8 cellular contexts compared by ENCODE assay signal in the genomic region with DNA sequence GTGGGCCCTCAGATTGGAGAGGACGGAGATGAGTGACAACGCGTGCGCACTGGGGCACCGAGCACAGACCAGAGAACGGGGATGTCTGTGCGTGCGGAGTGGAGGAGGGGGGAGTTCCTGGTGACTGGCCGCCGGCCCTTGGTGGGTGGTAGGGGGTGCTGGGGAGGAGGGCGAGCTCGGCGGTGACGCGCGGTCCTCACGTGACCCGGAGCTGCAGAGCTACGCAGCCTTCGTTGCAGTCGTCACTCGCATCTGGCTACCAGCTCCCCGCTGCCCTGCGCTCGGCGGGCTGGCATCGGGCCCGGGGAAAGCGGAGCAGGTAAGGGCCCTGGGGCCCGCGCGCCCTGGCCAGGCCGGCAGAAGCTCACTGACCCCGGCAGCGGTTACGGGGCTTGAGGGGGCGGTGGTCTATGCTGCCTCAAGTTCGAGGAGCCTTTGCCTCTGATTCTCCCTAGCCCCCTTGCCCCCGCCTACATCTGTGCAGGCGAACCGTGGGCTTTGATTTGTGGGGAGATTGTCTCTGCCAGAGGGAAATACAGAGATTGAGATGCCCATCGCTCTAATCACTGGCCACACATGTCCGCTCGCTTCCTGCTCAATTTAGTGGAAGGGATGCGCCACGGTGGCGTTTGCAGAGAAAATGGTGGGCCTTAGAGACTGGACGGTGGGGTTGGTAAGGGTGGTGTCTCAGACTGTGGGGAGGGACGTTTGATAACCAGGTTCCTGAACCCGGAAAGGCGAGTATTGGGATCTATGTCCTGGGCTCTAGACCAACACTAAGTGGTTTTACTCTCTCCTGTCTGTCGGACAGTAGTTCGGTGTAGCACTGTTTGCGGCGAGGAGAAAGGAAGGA. TPM values are rescaled to one million over a fixed set of nuclear protein-coding genes. Genes with fewer than 3 reads are reported as not detected.
DNase-seq lines count a peak whose midpoint lies in the region; ATAC-seq lines count a peak whose summit lies in the region.

A gene (plus strand): TSS at position 245 of the 853 bp plus-strand sequence. CDS start 3,134 bp downstream, outside the sequence.

- H3K27ac ChIP-seq in SJCRH30 (peak within 1 kb of the TSS; percentile 36; the same call in 1 of the 2 replicates), rectal smooth muscle tissue (ENCODE audit: low read depth, low read length) (peak within 1 kb of the TSS; percentile 38)

- H3K4me1 ChIP-seq in SJCRH30, result peaks cover 14% of the 10 kb centered on the region
- H3K4me1 ChIP-seq in rectal smooth muscle tissue (ENCODE audit: control insufficient read depth, insufficient read depth, low read length), result no peaks in the 10 kb centered on the region

- peak; percentile 28 for DNase-seq in ACHN
- peak; percentile 65 to 71 for DNase-seq in SJCRH30
- peak in 56 of 58 donors; percentile 9 to 80 (median 55) for DNase-seq in anterior cingulate cortex (lab: John Stamatoyannopoulos, UW)
- peak in 50 of 51 donors; percentile 1 to 78 (median 58) for DNase-seq in hypothalamus (lab: John Stamatoyannopoulos, UW)
- no peak for DNase-seq in GM19240 (ENCODE audit: insufficient read length, low spot score)

- ATAC-seq in HG03045 (IDR thresholded peaks at IDR 0.05; ENCODE audit: unreplicated experiment) (peak; percentile 78), GM18517 (IDR thresholded peaks at IDR 0.05; ENCODE audit: unreplicated experiment) (no peak)

- H3K27me3 ChIP-seq in SJCRH30 (no peaks in the 10 kb centered on the region), rectal smooth muscle tissue (ENCODE audit: control insufficient read depth, insufficient read depth, low read length) (no peaks in the 10 kb centered on the region)

- H3K9me3 ChIP-seq in SJCRH30 (replicated peaks), result no peaks in the 10 kb centered on the region

- H3K36me3 ChIP-seq in SJCRH30 (no peaks in the 10 kb centered on the region), rectal smooth muscle tissue (ENCODE audit: control insufficient read depth, insufficient read depth, low read length) (no peaks in the 10 kb centered on the region)

- H3K4me3 ChIP-seq in SJCRH30 (peak within 1 kb of the TSS; percentile 64), rectal smooth muscle tissue (ENCODE audit: low read length) (peak within 1 kb of the TSS; percentile 61)

- no peak within 1 kb of the TSS for H3K9ac ChIP-seq in rectal smooth muscle tissue (ENCODE audit: low read length)

- in situ Hi-C loops in ACHN (cut with HindIII; ENCODE audit: low pct_ligation_motif_present, low pct_unique_long_range_greater_than_20kb, low sequenced_read_pairs), result no loop called here

RNA-seq across cellular contexts. Expression of the gene that starts here (rescaled TPM):
- total RNA-seq in SJCRH30 (2014; rRNA removed; shearing (Covaris generic)), result 4.2 and 4.5 TPM in 2 replicates
